ENCODE assay signal across 1 cellular context in the genomic region with DNA sequence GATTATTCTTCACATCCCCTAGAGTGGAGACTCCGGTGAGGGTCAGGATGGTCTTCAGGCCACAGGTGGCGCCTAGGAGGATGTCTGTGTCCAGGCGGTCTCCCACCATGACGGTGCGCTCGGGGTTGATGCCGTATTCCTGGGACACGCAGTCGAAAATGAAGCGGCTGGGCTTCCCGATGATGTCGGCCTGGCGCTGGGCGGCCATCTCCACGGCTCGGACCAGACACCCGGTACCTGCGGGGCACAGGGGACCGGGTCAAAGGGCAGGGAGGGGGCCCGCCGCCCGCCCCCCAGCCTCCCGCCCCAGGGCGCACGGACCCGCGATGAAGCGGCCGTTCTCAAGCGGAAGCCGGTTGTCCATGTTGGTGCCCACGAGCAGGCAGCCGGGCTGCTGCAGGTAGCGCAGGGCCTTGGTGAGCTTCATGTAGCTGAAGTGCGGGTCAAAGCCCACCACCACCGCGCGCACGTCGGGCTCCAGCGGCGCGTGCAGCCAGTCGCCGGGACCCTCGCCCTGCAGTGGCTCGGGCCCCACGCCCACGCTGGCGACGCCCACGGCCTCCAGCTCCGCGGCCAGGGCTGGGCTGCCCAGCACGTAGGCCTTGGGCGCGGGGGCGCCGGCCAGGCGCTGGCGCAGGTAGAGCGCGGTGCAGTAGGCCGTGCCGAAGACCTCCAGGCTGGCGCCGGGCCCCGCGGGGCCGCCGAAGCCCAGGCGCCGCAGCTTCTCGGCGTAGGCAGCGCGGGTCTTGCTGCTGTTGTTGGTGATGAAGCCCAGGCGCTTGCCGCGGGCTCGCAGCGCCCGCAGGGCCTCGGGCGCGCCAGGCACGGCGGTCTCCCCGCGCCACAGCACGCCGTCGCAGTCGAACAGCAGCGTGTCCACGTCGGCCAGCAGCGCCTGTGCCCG.
TF ChIP-seq lines count a peak whose summit lies in the region.

No MANE protein-coding gene starts in this region.

TF ChIP-seq in K562, 482 proteins besides CTCF, POLR2A, EP300 and RAD21 (continues in another document):
- TF ChIP-seq ZNF217 (CRISPR knock-in tag; IDR thresholded peaks at IDR 0.05): no peak
- no peak for TF ChIP-seq CBFA2T2 (conservative IDR thresholded peaks at IDR 0.05)
- TF ChIP-seq PPARD (CRISPR knock-in tag; IDR thresholded peaks at IDR 0.05): no peak
- TF ChIP-seq BRD4 (IDR thresholded peaks at IDR 0.05): no peak
- TF ChIP-seq, protein P1, sequence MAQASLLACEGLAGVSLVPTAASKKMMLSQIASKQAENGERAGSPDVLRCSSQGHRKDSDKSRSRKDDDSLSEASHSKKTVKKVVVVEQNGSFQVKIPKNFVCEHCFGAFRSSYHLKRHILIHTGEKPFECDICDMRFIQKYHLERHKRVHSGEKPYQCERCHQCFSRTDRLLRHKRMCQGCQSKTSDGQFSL (CRISPR knock-in tag; IDR thresholded peaks at IDR 0.05): 0 out of 2 replicates have a peak, but pooled peaks have one; percentile 39
- TF ChIP-seq, protein P1 (tag; IDR thresholded peaks at IDR 0.05): no peak
- no peak for TF ChIP-seq SIX5 (IDR thresholded peaks at IDR 0.05; ENCODE audit: borderline replicate concordance in 1 of 2, insufficient read depth in 1 of 2, low read depth in 1 of 2, low read length in 2 of 2)
- TF ChIP-seq GATAD2A (IDR thresholded peaks at IDR 0.05): no peak
- TF ChIP-seq, protein P2, sequence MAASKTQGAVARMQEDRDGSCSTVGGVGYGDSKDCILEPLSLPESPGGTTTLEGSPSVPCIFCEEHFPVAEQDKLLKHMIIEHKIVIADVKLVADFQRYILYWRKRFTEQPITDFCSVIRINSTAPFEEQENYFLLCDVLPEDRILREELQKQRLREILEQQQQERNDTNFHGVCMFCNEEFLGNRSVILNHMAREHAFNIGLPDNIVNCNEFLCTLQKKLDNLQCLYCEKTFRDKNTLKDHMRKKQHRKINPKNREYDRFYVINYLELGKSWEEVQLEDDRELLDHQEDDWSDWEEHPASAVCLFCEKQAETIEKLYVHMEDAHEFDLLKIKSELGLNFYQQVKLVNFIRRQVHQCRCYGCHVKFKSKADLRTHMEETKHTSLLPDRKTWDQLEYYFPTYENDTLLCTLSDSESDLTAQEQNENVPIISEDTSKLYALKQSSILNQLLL (CRISPR knock-in tag; IDR thresholded peaks at IDR 0.05; ENCODE audit: borderline replicate concordance): no peak
- no peak for TF ChIP-seq STAT5B (CRISPR knock-in tag; IDR thresholded peaks at IDR 0.05)
- no peak for TF ChIP-seq ILF3 (IDR thresholded peaks at IDR 0.05; ENCODE audit: borderline replicate concordance)
- peak; percentile 47 for TF ChIP-seq CCNT2 (IDR thresholded peaks at IDR 0.05; ENCODE audit: borderline replicate concordance, extremely low read depth, insufficient read length, low read depth, low read length)
- TF ChIP-seq, protein P3, sequence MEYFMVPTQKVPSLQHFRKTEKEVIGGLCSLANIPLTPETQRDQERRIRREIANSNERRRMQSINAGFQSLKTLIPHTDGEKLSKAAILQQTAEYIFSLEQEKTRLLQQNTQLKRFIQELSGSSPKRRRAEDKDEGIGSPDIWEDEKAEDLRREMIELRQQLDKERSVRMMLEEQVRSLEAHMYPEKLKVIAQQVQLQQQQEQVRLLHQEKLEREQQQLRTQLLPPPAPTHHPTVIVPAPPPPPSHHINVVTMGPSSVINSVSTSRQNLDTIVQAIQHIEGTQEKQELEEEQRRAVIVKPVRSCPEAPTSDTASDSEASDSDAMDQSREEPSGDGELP (CRISPR knock-in tag; IDR thresholded peaks at IDR 0.05; ENCODE audit: borderline replicate concordance): 0 out of 2 replicates have a peak, but pooled peaks have one; percentile 25
- 0 out of 4 replicates have a peak, but pooled peaks of 1 of the 2 experiments have one; percentile 12 for TF ChIP-seq RCOR1 (IDR thresholded peaks at IDR 0.05; ENCODE audit: borderline replicate concordance in 1 of 2, low read depth in 2 of 2, low read length in 2 of 2)
- no peak for TF ChIP-seq TCF3 (CRISPR knock-in tag; IDR thresholded peaks at IDR 0.05)
- TF ChIP-seq ZBTB7A (IDR thresholded peaks at IDR 0.05; ENCODE audit: borderline replicate concordance, control insufficient read depth, low read depth, low read length): peak; percentile 49; the same call in 1 of the 2 replicates
- no peak for TF ChIP-seq ZNF445 (CRISPR knock-in tag; IDR thresholded peaks at IDR 0.05; ENCODE audit: low read depth)
- peak; percentile 9 for TF ChIP-seq PRPF4 (IDR thresholded peaks at IDR 0.05; ENCODE audit: insufficient read depth, low read depth, low read length, poor library complexity, severe bottlenecking)
- TF ChIP-seq, protein P4, sequence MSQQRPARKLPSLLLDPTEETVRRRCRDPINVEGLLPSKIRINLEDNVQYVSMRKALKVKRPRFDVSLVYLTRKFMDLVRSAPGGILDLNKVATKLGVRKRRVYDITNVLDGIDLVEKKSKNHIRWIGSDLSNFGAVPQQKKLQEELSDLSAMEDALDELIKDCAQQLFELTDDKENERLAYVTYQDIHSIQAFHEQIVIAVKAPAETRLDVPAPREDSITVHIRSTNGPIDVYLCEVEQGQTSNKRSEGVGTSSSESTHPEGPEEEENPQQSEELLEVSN (IDR thresholded peaks at IDR 0.05; ENCODE audit: borderline replicate concordance in 1 of 2, extremely low read depth in 1 of 2, insufficient read depth in 1 of 2, insufficient read length in 1 of 2, low read depth in 1 of 2, low read length in 1 of 2, poor library complexity in 1 of 2, severe bottlenecking in 1 of 2): peak in 1 of 2 experiments; percentile 48
- TF ChIP-seq YY1 (IDR thresholded peaks at IDR 0.05; ENCODE audit: borderline replicate concordance in 1 of 3, control insufficient read depth in 1 of 3, extremely low read depth in 1 of 3, insufficient read depth in 3 of 3, insufficient read length in 1 of 3, insufficient replicate concordance in 2 of 3, low read depth in 1 of 3, low read length in 2 of 3): peak in 1 of 3 experiments; percentile 37
- no peak for TF ChIP-seq PHF20 (IDR thresholded peaks at IDR 0.05; ENCODE audit: partially characterized antibody)
- TF ChIP-seq SAP30 (IDR thresholded peaks at IDR 0.05; ENCODE audit: borderline replicate concordance, insufficient read depth, low read depth, low read length, poor library complexity, severe bottlenecking): peak; percentile 76
- no peak for TF ChIP-seq ETV6 (IDR thresholded peaks at IDR 0.05; ENCODE audit: borderline replicate concordance in 1 of 2, low read depth in 2 of 2, low read length in 1 of 2)
- peak; percentile 56; the same call in 1 of the 2 replicates for TF ChIP-seq ETV6 (CRISPR knock-in tag; IDR thresholded peaks at IDR 0.05; ENCODE audit: borderline replicate concordance)
- no peak for TF ChIP-seq OTX1 (CRISPR knock-in tag; IDR thresholded peaks at IDR 0.05)
- no peak for TF ChIP-seq TOE1 (IDR thresholded peaks at IDR 0.05; ENCODE audit: borderline replicate concordance)
- no peak for TF ChIP-seq TOE1 (CRISPR knock-in tag; IDR thresholded peaks at IDR 0.05; ENCODE audit: borderline replicate concordance, low read depth)
- peak; percentile 61; the same call in 1 of the 2 replicates for TF ChIP-seq PHF8 (IDR thresholded peaks at IDR 0.05; ENCODE audit: borderline replicate concordance, low read length)
- TF ChIP-seq KLF6 (CRISPR knock-in tag; IDR thresholded peaks at IDR 0.05; ENCODE audit: borderline replicate concordance): no peak
- no peak for TF ChIP-seq TARDBP (IDR thresholded peaks at IDR 0.05)
- no peak for TF ChIP-seq ZSCAN29 (IDR thresholded peaks at IDR 0.05)
- no peak for TF ChIP-seq ELF1 (tag; IDR thresholded peaks at IDR 0.05)
- TF ChIP-seq, protein P5, sequence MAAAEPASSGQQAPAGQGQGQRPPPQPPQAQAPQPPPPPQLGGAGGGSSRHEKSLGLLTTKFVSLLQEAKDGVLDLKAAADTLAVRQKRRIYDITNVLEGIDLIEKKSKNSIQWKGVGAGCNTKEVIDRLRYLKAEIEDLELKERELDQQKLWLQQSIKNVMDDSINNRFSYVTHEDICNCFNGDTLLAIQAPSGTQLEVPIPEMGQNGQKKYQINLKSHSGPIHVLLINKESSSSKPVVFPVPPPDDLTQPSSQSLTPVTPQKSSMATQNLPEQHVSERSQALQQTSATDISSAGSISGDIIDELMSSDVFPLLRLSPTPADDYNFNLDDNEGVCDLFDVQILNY (CRISPR knock-in tag; IDR thresholded peaks at IDR 0.05): peak; percentile 18; the same call in 1 of the 2 replicates
- no peak for TF ChIP-seq PHTF2 (CRISPR knock-in tag; IDR thresholded peaks at IDR 0.05)
- TF ChIP-seq NFRKB (IDR thresholded peaks at IDR 0.05; ENCODE audit: low read depth): no peak
- TF ChIP-seq, protein P6, sequence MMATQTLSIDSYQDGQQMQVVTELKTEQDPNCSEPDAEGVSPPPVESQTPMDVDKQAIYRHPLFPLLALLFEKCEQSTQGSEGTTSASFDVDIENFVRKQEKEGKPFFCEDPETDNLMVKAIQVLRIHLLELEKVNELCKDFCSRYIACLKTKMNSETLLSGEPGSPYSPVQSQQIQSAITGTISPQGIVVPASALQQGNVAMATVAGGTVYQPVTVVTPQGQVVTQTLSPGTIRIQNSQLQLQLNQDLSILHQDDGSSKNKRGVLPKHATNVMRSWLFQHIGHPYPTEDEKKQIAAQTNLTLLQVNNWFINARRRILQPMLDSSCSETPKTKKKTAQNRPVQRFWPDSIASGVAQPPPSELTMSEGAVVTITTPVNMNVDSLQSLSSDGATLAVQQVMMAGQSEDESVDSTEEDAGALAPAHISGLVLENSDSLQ (IDR thresholded peaks at IDR 0.05): no peak
- TF ChIP-seq FOXK1 (CRISPR knock-in tag; IDR thresholded peaks at IDR 0.05; ENCODE audit: borderline replicate concordance): no peak
- peak; percentile 90 for TF ChIP-seq CHD1 (IDR thresholded peaks at IDR 0.05; ENCODE audit: low read length)
- no peak for TF ChIP-seq GABPB2 (CRISPR knock-in tag; conservative IDR thresholded peaks at IDR 0.05)
- TF ChIP-seq, protein P7, sequence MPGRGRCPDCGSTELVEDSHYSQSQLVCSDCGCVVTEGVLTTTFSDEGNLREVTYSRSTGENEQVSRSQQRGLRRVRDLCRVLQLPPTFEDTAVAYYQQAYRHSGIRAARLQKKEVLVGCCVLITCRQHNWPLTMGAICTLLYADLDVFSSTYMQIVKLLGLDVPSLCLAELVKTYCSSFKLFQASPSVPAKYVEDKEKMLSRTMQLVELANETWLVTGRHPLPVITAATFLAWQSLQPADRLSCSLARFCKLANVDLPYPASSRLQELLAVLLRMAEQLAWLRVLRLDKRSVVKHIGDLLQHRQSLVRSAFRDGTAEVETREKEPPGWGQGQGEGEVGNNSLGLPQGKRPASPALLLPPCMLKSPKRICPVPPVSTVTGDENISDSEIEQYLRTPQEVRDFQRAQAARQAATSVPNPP (IDR thresholded peaks at IDR 0.05; ENCODE audit: borderline replicate concordance, insufficient read depth, insufficient read length): no peak
- TF ChIP-seq, protein P8, sequence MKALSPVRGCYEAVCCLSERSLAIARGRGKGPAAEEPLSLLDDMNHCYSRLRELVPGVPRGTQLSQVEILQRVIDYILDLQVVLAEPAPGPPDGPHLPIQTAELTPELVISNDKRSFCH (CRISPR knock-in tag; IDR thresholded peaks at IDR 0.05): no peak
- TF ChIP-seq, protein P8 (tag; IDR thresholded peaks at IDR 0.05): no peak
- TF ChIP-seq TBL1XR1 (IDR thresholded peaks at IDR 0.05; ENCODE audit: low read length in 2 of 2): no peak
- no peak for TF ChIP-seq ZC3H4 (CRISPR knock-in tag; IDR thresholded peaks at IDR 0.05; ENCODE audit: borderline replicate concordance)
- peak; percentile 59; the same call in 1 of the 2 replicates for TF ChIP-seq RB1 (IDR thresholded peaks at IDR 0.05; ENCODE audit: low read depth)
- TF ChIP-seq SIRT6 (IDR thresholded peaks at IDR 0.05; ENCODE audit: low read depth, low read length): no peak
- TF ChIP-seq ZNF311 (CRISPR knock-in tag; IDR thresholded peaks at IDR 0.05): no peak
- no peak for TF ChIP-seq KLF1 (tag; IDR thresholded peaks at IDR 0.05)
- TF ChIP-seq ELF4 (CRISPR knock-in tag; IDR thresholded peaks at IDR 0.05): no peak
- TF ChIP-seq ZNF274 (IDR thresholded peaks at IDR 0.05; ENCODE audit: borderline replicate concordance, low read depth, low read length): no peak
- TF ChIP-seq, protein P9, sequence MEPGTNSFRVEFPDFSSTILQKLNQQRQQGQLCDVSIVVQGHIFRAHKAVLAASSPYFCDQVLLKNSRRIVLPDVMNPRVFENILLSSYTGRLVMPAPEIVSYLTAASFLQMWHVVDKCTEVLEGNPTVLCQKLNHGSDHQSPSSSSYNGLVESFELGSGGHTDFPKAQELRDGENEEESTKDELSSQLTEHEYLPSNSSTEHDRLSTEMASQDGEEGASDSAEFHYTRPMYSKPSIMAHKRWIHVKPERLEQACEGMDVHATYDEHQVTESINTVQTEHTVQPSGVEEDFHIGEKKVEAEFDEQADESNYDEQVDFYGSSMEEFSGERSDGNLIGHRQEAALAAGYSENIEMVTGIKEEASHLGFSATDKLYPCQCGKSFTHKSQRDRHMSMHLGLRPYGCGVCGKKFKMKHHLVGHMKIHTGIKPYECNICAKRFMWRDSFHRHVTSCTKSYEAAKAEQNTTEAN (CRISPR knock-in tag; IDR thresholded peaks at IDR 0.05): 0 out of 2 replicates have a peak, but pooled peaks have one; percentile 21
- TF ChIP-seq ZNF644 (tag; IDR thresholded peaks at IDR 0.05; ENCODE audit: low read depth): no peak
- TF ChIP-seq CEBPB (tag; IDR thresholded peaks at IDR 0.05): no peak
- no peak for TF ChIP-seq FOXP1 (CRISPR knock-in tag; IDR thresholded peaks at IDR 0.05)
- TF ChIP-seq STAG1 (CRISPR knock-in tag; IDR thresholded peaks at IDR 0.05; ENCODE audit: borderline replicate concordance): no peak
- TF ChIP-seq ZBTB17 (CRISPR knock-in tag; IDR thresholded peaks at IDR 0.05): no peak
- TF ChIP-seq SMARCA4 (IDR thresholded peaks at IDR 0.05): no peak
- no peak for TF ChIP-seq ESRRA (IDR thresholded peaks at IDR 0.05; ENCODE audit: borderline replicate concordance, low read depth)
- TF ChIP-seq HMG20A (CRISPR knock-in tag; conservative IDR thresholded peaks at IDR 0.05): no peak
- TF ChIP-seq, protein P10, sequence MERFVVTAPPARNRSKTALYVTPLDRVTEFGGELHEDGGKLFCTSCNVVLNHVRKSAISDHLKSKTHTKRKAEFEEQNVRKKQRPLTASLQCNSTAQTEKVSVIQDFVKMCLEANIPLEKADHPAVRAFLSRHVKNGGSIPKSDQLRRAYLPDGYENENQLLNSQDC (CRISPR knock-in tag; IDR thresholded peaks at IDR 0.05): no peak
- TF ChIP-seq ZC3H11A (IDR thresholded peaks at IDR 0.05; ENCODE audit: low read depth, low read length): no peak
- no peak; the same call in 1 of the 2 replicates for TF ChIP-seq ZFX (CRISPR knock-in tag; IDR thresholded peaks at IDR 0.05)
- TF ChIP-seq, protein P11, sequence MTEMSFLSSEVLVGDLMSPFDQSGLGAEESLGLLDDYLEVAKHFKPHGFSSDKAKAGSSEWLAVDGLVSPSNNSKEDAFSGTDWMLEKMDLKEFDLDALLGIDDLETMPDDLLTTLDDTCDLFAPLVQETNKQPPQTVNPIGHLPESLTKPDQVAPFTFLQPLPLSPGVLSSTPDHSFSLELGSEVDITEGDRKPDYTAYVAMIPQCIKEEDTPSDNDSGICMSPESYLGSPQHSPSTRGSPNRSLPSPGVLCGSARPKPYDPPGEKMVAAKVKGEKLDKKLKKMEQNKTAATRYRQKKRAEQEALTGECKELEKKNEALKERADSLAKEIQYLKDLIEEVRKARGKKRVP (CRISPR knock-in tag; IDR thresholded peaks at IDR 0.05): no peak
- no peak for TF ChIP-seq PHB (CRISPR knock-in tag; IDR thresholded peaks at IDR 0.05)
- TF ChIP-seq HNRNPH1 (optimal IDR thresholded peaks at IDR 0.05; ENCODE audit: low read depth, low read length): no peak
